Comparison of ENCODE assay signal across 8 cellular contexts in genomic region chr1:70034403-70034802, GRCh38.
DNase-seq lines count a peak whose midpoint lies in the region; ATAC-seq and TF ChIP-seq lines count a peak whose summit lies in the region.

No MANE protein-coding gene starts in this region.

- no peaks in the 10 kb centered on the region for H3K27me3 ChIP-seq in sigmoid colon

- TF ChIP-seq CTCF in OCI-LY7 (conservative IDR thresholded peaks at IDR 0.05; ENCODE audit: low read length) (peak; percentile 24; the same call in 1 of the 2 replicates), fibroblast of pulmonary artery (IDR thresholded peaks at IDR 0.05; ENCODE audit: low read length, missing control alignments) (peak; percentile 64), mucosa of descending colon (IDR thresholded peaks at IDR 0.05) (no peak), sigmoid colon (IDR thresholded peaks at IDR 0.05) (no peak)

- no peak for TF ChIP-seq EP300 in sigmoid colon (IDR thresholded peaks at IDR 0.05)

- no peak for TF ChIP-seq POLR2A in sigmoid colon (IDR thresholded peaks at IDR 0.05)

- peak overlapping the region; percentile 12 for H3K27ac ChIP-seq in OCI-LY7 (ENCODE audit: low read depth, low read length, poor library complexity, severe bottlenecking)
- no peak overlapping the region for H3K27ac ChIP-seq in sigmoid colon

- intact Hi-C loops in OCI-LY7 (cut with micrococcal nuclease; ENCODE audit: unreplicated experiment), result no loop called here
- intact Hi-C loops in mucosa of descending colon (cut with DNase I, micrococcal nuclease), result no loop called here
- intact Hi-C loops in sigmoid colon (cut with DNase I), result no loop called here

- H3K4me2 ChIP-seq in OCI-LY7 (ENCODE audit: low read length), result 0 out of 2 replicates have a peak overlapping the region, but pooled peaks have one; percentile 33

- H3K4me1 ChIP-seq in OCI-LY7 (ENCODE audit: insufficient read depth, low read length, poor library complexity, severe bottlenecking) (peaks cover 36% of the 10 kb centered on the region), mucosa of descending colon (ENCODE audit: low read depth) (no peaks in the 10 kb centered on the region), sigmoid colon (no peaks in the 10 kb centered on the region)

- no peaks in the 10 kb centered on the region for H3K9me2 ChIP-seq in OCI-LY7 (ENCODE audit: insufficient read depth, low read length)

- CTCF ChIA-PET in OCI-LY7 (lab: Charles Lee; ENCODE audit: unreplicated experiment), result interaction anchor here (0.5 kb wide), 1 partner anchor 558 kb away, joined by 3 read pairs; no protein-coding TSS in a partner anchor

- 50 to 56% methylated on average over 3 of the region's 3 CpGs for WGBS in sigmoid colon, 2 donors

- ATAC-seq in activated T-cell treated with anti-CD3 and anti-CD28 coated beads, Interleukin-2, amount 50 U/mL, for 4 hours, result no peak
- ATAC-seq in GM19395 (IDR thresholded peaks at IDR 0.05; ENCODE audit: unreplicated experiment) (no peak), mucosa of descending colon (no peak)

- POLR2A ChIA-PET in OCI-LY7 (lab: Charles Lee), result no interaction called here

- BruUV-seq in OCI-LY7 (replicated peaks; lab: Mats Ljungman, UMichigan), result no TSS peak

- H3K79me2 ChIP-seq in OCI-LY7 (ENCODE audit: insufficient read depth, low read depth, low read length), result no peaks in the 10 kb centered on the region

- H4K20me1 ChIP-seq in OCI-LY7 (ENCODE audit: insufficient read depth, low read length), result no peaks in the 10 kb centered on the region

- H3K4me3 ChIP-seq in OCI-LY7 (ENCODE audit: low read depth, low read length, poor library complexity, severe bottlenecking), result no peak overlapping the region
- no peak overlapping the region for H3K4me3 ChIP-seq in fibroblast of pulmonary artery (replicated peaks; ENCODE audit: low read depth, low read length)
- no peak overlapping the region for H3K4me3 ChIP-seq in mucosa of descending colon
- H3K4me3 ChIP-seq in sigmoid colon, result no peak overlapping the region

- no peaks in the 10 kb centered on the region for H3K9me3 ChIP-seq in OCI-LY7 (ENCODE audit: low read length)
- no peaks in the 10 kb centered on the region for H3K9me3 ChIP-seq in mucosa of descending colon
- no peaks in the 10 kb centered on the region for H3K9me3 ChIP-seq in sigmoid colon

- H3K27me3 Mint-ChIP-seq in activated T-cell treated with anti-CD3 and anti-CD28 coated beads, Interleukin-2, amount 50 U/mL, for 4 hours (ENCODE audit: low read depth), result no peaks in the 10 kb centered on the region

- H3K4me1 Mint-ChIP-seq in activated T-cell treated with anti-CD3 and anti-CD28 coated beads, Interleukin-2, amount 50 U/mL, for 4 hours (ENCODE audit: low read depth), result no peaks in the 10 kb centered on the region

- no peak overlapping the region for H3K4me3 Mint-ChIP-seq in activated T-cell treated with anti-CD3 and anti-CD28 coated beads, Interleukin-2, amount 50 U/mL, for 4 hours

- H3K9me3 Mint-ChIP-seq in activated T-cell treated with anti-CD3 and anti-CD28 coated beads, Interleukin-2, amount 50 U/mL, for 4 hours, result no peaks in the 10 kb centered on the region

- H3K36me3 Mint-ChIP-seq in activated T-cell treated with anti-CD3 and anti-CD28 coated beads, Interleukin-2, amount 50 U/mL, for 4 hours (ENCODE audit: insufficient read depth), result no peaks in the 10 kb centered on the region

- H3K36me3 ChIP-seq in OCI-LY7 (ENCODE audit: insufficient read depth, low read length) (no peaks in the 10 kb centered on the region), mucosa of descending colon (ENCODE audit: low read depth) (no peaks in the 10 kb centered on the region), sigmoid colon (no peaks in the 10 kb centered on the region)

- H2AFZ ChIP-seq in OCI-LY7 (ENCODE audit: low read length), result peak overlapping the region; percentile 19; the same call in 1 of the 2 replicates

- DNase-seq in AG08396 (ENCODE audit: low spot score) (peak; percentile 11), Kasumi-1 (lab: John Stamatoyannopoulos, UW) (peak; percentile 57 to 83), OCI-LY7 (ENCODE audit: low spot score) (peak; percentile 51), fibroblast of pulmonary artery (ENCODE audit: low read depth) (peak; percentile 75), mucosa of descending colon (no peak), sigmoid colon (no peak)
- DNase-seq in activated T-cell treated with anti-CD3 and anti-CD28 coated beads, Interleukin-2, amount 50 U/mL, for 4 hours, result no peak

Comparison
In these comparisons a context has a peak if more than half of its experiments do, and no peak if none do; other contexts are left out.
1. DNase-seq: peak in AG08396 (single experiment), Kasumi-1 (2 of 2), OCI-LY7 (single experiment) and fibroblast of pulmonary artery (single experiment); none in activated T-cell treated with anti-CD3 and anti-CD28 coated beads, Interleukin-2, amount 50 U/mL, for 4 hours (single experiment), mucosa of descending colon (0 of 3) and sigmoid colon (single experiment).
2. CTCF ChIP-seq: peak in OCI-LY7 (single experiment) and fibroblast of pulmonary artery (single experiment); none in mucosa of descending colon (single experiment) and sigmoid colon (0 of 4).